17 cellular contexts compared by ENCODE assay signal in genomic region chr2:226169751-226170581, GRCh38.
A peak's percentile ranks its signal among the peaks of the same experiment; 100 is the strongest.
DNase-seq lines count a peak whose midpoint lies in the region; ATAC-seq and TF ChIP-seq lines count a peak whose summit lies in the region.
"Had no signal": no experiment of that assay in that cellular context is flagged by ENCODE, and none has a peak within 500 bp of the region (broad histone marks: within the 10 kb centered on the region; RNA-seq: fewer than 3 reads in every experiment).

No MANE protein-coding gene starts in this region.

- peak overlapping the region; percentile 35 for H2BK12ac ChIP-seq in trophoblast cell (ENCODE audit: low read length)

- H3K4me3 ChIP-seq in HCT116 (replicated peaks in 1 of 2; ENCODE audit: low read depth in 1 of 2, low read length in 2 of 2) (no peak overlapping the region), astrocyte of the cerebellum (ENCODE audit: low read depth, low read length) (no peak overlapping the region), trophoblast cell (ENCODE audit: low read depth, low read length) (no peak overlapping the region)
- H3K4me3 ChIP-seq: BLaER1, SJSA1 had no signal

- BruUV-seq in HCT116 (replicated peaks; lab: Mats Ljungman, UMichigan) = no TSS peak

- no peaks in the 10 kb centered on the region for H3K9me2 ChIP-seq in HCT116 (ENCODE audit: insufficient read depth)

- RAD21 ChIA-PET in HCT116 (lab: Charles Lee; ENCODE audit: low non-redundant PET in 1 of 2, low total read pairs in 2 of 2, uncharacterized antibody in 2 of 2, unreplicated experiment in 2 of 2) = interaction anchor here in 1 of 2 experiments (0.6 kb wide), 2 partner anchors 20 to 849 kb away, joined by 3 read pairs; no protein-coding TSS in a partner anchor

- CTCF ChIA-PET in HCT116 (lab: Charles Lee) = no interaction called here

- in situ Hi-C loops in astrocyte of the cerebellum (cut with HindIII; ENCODE audit: low sequenced_read_pairs) = no loop called here

- H4K91ac ChIP-seq in trophoblast cell (ENCODE audit: low read depth, low read length) = peak overlapping the region; percentile 51

- H2BK120ac ChIP-seq in trophoblast cell (ENCODE audit: insufficient read depth, low read length, poor library complexity) = peak overlapping the region; percentile 17

- no CpG with 5 or more reads among the region's 4 CpGs for WGBS in trophoblast cell (ENCODE audit: extremely low coverage, insufficient coverage, insufficient read length)

- H4K20me1 ChIP-seq in HCT116 (ENCODE audit: insufficient read depth) = no peaks in the 10 kb centered on the region
- H4K20me1 ChIP-seq: BLaER1 had no signal

- POLR2A ChIA-PET in HCT116 (lab: Charles Lee) = interaction anchor here (0.6 to 0.7 kb wide), 2 partner anchors 20 to 505 kb away, joined by 3 to 4 read pairs; no protein-coding TSS in a partner anchor

- H3K4me1 ChIP-seq in HCT116 (ENCODE audit: control insufficient read depth in 1 of 2, insufficient read depth in 2 of 2, low read length in 2 of 2) = peaks cover 37 to 56% of the 10 kb centered on the region in 2 experiments
- peaks cover 7 to 9% of the 10 kb centered on the region in 2 experiments for H3K4me1 ChIP-seq in trophoblast cell (ENCODE audit: control insufficient read depth in 1 of 2, insufficient read depth in 2 of 2, low read length in 2 of 2)
- H3K4me1 ChIP-seq: BLaER1, SJSA1 had no signal

- no peak for TF ChIP-seq RAD21 in HCT116 (IDR thresholded peaks at IDR 0.05; ENCODE audit: low read depth)

- no peak overlapping the region for H3K23ac ChIP-seq in trophoblast cell (ENCODE audit: low read length)

- H3K9me3 ChIP-seq in HCT116 (ENCODE audit: control insufficient read depth in 1 of 2, insufficient read depth in 1 of 2, low read depth in 1 of 2, low read length in 2 of 2) (no peaks in the 10 kb centered on the region), trophoblast cell (ENCODE audit: insufficient read depth, low read depth, low read length) (no peaks in the 10 kb centered on the region)
- H3K9me3 ChIP-seq: BLaER1, SJSA1 had no signal

- H3K27ac ChIP-seq in HCT116 (ENCODE audit: low read depth, low read length) (peak overlapping the region; percentile 95), trophoblast cell (ENCODE audit: low read depth, low read length) (no peak overlapping the region)
- H3K27ac ChIP-seq: BLaER1, SJSA1 had no signal

- DNase-seq in HCT116 (ENCODE audit: low read depth, low spot score) = no peak
- peak; percentile 60 for DNase-seq in astrocyte of the cerebellum (ENCODE audit: low read depth)
- DNase-seq in foreskin melanocyte = peak; percentile 82
- no peak for DNase-seq in trophoblast cell
- no peak for DNase-seq in NCI-H82 (lab: John Stamatoyannopoulos, UW)
- DNase-seq: CD4-positive, alpha-beta T cell; COR-L47; KBM-7; NCI-H1105 treated with DMSO at 0.1 percent for 48 hours; NCI-H2029 treated with DMSO at 0.1 percent for 48 hours; NCI-H526 treated with DMSO at 0.1 percent for 48 hours; Right ventricle myocardium superior; RPMI8226 had no signal

- H3K4ac ChIP-seq in trophoblast cell (ENCODE audit: low read depth, low read length) = no peak overlapping the region

- H3K18ac ChIP-seq in trophoblast cell (ENCODE audit: low read length) = no peak overlapping the region

- H2AK5ac ChIP-seq in trophoblast cell (ENCODE audit: low read length) = no peak overlapping the region

- TF ChIP-seq POLR2A in HCT116 (IDR thresholded peaks at IDR 0.05; ENCODE audit: borderline replicate concordance, extremely low read depth, insufficient read depth, insufficient read length) = no peak

- H3K27me3 ChIP-seq in HCT116 (ENCODE audit: insufficient read depth, low read length) = no peaks in the 10 kb centered on the region
- no peaks in the 10 kb centered on the region for H3K27me3 ChIP-seq in trophoblast cell (ENCODE audit: insufficient read depth, low read length)
- H3K27me3 ChIP-seq: BLaER1, SJSA1 had no signal

- H3K14ac ChIP-seq in trophoblast cell (ENCODE audit: low read length) = no peak overlapping the region

- no peak overlapping the region for H3K9ac ChIP-seq in HCT116 (ENCODE audit: low read length)
- H3K9ac ChIP-seq in trophoblast cell (ENCODE audit: low read length) = no peak overlapping the region
- H3K9ac ChIP-seq: BLaER1 had no signal

- TF ChIP-seq CTCF in HCT116 (IDR thresholded peaks at IDR 0.05 in 2 of 3, conservative IDR thresholded peaks at IDR 0.05 in 1 of 3; ENCODE audit: borderline replicate concordance in 1 of 3, insufficient read depth in 1 of 3, low read depth in 2 of 3, low read length in 2 of 3) (no peak), astrocyte of the cerebellum (IDR thresholded peaks at IDR 0.05; ENCODE audit: low read depth, low read length, missing control alignments) (no peak)

- H3K4me2 ChIP-seq in HCT116 (ENCODE audit: low read length) = no peak overlapping the region
- no peak overlapping the region for H3K4me2 ChIP-seq in trophoblast cell (ENCODE audit: low read length)
- H3K4me2 ChIP-seq: BLaER1 had no signal

- ATAC-seq in HCT116 (no peak), GM19351 (IDR thresholded peaks at IDR 0.05; ENCODE audit: unreplicated experiment) (no peak), GM18858 (IDR thresholded peaks at IDR 0.05; ENCODE audit: unreplicated experiment) (no peak)

- H3K79me1 ChIP-seq in trophoblast cell (ENCODE audit: low read length) = peaks cover 14% of the 10 kb centered on the region

- intact Hi-C loops in HCT116 (cut with micrococcal nuclease) = no loop called here

- H3K36me3 ChIP-seq in HCT116 (ENCODE audit: control insufficient read depth in 1 of 2, insufficient read depth in 2 of 2, low read length in 2 of 2) = peaks cover 0 to 4% of the 10 kb centered on the region in 2 experiments; a peak in 1 of 4 replicates
- no peaks in the 10 kb centered on the region for H3K36me3 ChIP-seq in trophoblast cell (ENCODE audit: control insufficient read depth in 1 of 2, insufficient read depth in 2 of 2, low read length in 2 of 2)
- H3K36me3 ChIP-seq: BLaER1, SJSA1 had no signal

- peak overlapping the region; percentile 48 for H4K8ac ChIP-seq in trophoblast cell (ENCODE audit: low read depth, low read length)

- no peak overlapping the region for H2BK5ac ChIP-seq in trophoblast cell (ENCODE audit: low read depth, low read length, poor library complexity)

- H2AFZ ChIP-seq in HCT116 (ENCODE audit: low read depth, low read length, poor library complexity, severe bottlenecking) (no peak overlapping the region), trophoblast cell (ENCODE audit: insufficient read depth, low read length, poor library complexity) (no peak overlapping the region)

- H4K12ac ChIP-seq in trophoblast cell (ENCODE audit: low read depth, low read length) = no peak overlapping the region

- H3K79me2 ChIP-seq in HCT116 (ENCODE audit: insufficient read depth, low read length) (peaks cover 4% of the 10 kb centered on the region; the same call in 1 of the 2 replicates), trophoblast cell (ENCODE audit: control insufficient read depth, insufficient read depth, low read length, poor library complexity) (no peaks in the 10 kb centered on the region)

TF ChIP-seq in HCT116, 20 proteins besides CTCF, POLR2A, EP300 and RAD21:
- TF ChIP-seq FOSL1 (IDR thresholded peaks at IDR 0.05; ENCODE audit: low read depth) (no peak), MAX (IDR thresholded peaks at IDR 0.05) (no peak), ZBTB33 (IDR thresholded peaks at IDR 0.05; ENCODE audit: extremely low read depth, insufficient replicate concordance, low read length) (no peak), ZNF274 (IDR thresholded peaks at IDR 0.05; ENCODE audit: low read depth, low read length) (no peak), YY1 (IDR thresholded peaks at IDR 0.05; ENCODE audit: extremely low read depth, insufficient replicate concordance, low read depth, low read length) (no peak), EZH2phosphoT487 (IDR thresholded peaks at IDR 0.05; ENCODE audit: borderline replicate concordance) (no peak), EZH2 (IDR thresholded peaks at IDR 0.05) (no peak), SIN3A (IDR thresholded peaks at IDR 0.05; ENCODE audit: low read depth) (no peak), EGR1 (IDR thresholded peaks at IDR 0.05; ENCODE audit: low read depth) (no peak)
- TF ChIP-seq, protein P1, sequence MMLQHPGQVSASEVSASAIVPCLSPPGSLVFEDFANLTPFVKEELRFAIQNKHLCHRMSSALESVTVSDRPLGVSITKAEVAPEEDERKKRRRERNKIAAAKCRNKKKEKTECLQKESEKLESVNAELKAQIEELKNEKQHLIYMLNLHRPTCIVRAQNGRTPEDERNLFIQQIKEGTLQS (IDR thresholded peaks at IDR 0.05) = no peak

Comparison
In these comparisons a context has a peak if more than half of its experiments do, and no peak if none do; other contexts are left out.
1. DNase-seq: peak in astrocyte of the cerebellum (single experiment) and foreskin melanocyte (single experiment); none in HCT116 (single experiment), trophoblast cell (0 of 2) and NCI-H82 (single experiment).